5 cellular contexts compared by ENCODE assay signal in genomic region chr22:45542736-45543135, GRCh38. TPM values are rescaled to one million over a fixed set of nuclear protein-coding genes. Genes with fewer than 3 reads are reported as not detected.
"Had no signal": no experiment of that assay in that cellular context is flagged by ENCODE, and none has a peak within 500 bp of the region (broad histone marks: within the 10 kb centered on the region; RNA-seq: fewer than 3 reads in every experiment).

No MANE protein-coding gene starts in this region.

RNA-seq across cellular contexts. Expression of gene FBLN1, which starts 40.1 kb away (rescaled TPM):
- total RNA-seq: activated CD4-positive, alpha-beta memory T cell treated with anti-CD3 and anti-CD28 coated beads, Interleukin-2, amount 10 ng/mL, durations not matched to agents 7 days and 5 days; activated CD4-positive, alpha-beta T cell treated with anti-CD3 and anti-CD28 coated beads, Interleukin-2, amount 10 ng/mL, durations not matched to agents 7 days and 5 days; activated naive CD8-positive, alpha-beta T cell treated with anti-CD3 and anti-CD28 coated beads, Interleukin-2, amount 10 ng/mL, durations not matched to agents 7 days and 5 days; activated T-cell treated with anti-CD3 and anti-CD28 coated beads, Interleukin-2, amount 50 U/mL, for 72 hours; T-helper 2 cell treated with Interferon-gamma antibody and Interleukin-4, amounts not matched to agents 100 ng/mL and 5 ng/mL, for 36 hours had no signal
